17 cellular contexts compared by ENCODE assay signal in the genomic region with DNA sequence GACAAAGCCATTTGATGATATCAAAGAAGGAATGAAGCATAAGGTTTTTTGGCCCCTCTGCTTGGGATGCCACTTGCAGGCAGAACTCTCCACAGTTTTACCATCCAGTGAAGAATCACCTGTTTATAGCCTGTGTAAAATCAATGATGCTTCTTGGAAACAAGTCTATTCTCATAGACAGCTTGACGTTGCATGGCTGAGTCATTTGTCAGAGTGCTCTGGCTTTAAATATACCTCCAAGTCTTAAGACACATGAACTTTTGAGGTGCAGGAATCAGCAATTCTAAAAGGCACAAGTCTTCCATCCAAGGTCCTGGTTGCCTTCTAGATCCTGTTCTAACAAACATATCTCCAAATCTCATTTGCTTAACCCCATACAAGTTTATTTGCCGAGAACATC. TPM values are rescaled to one million over a fixed set of nuclear protein-coding genes. Genes with fewer than 3 reads are reported as not detected.
A peak's percentile ranks its signal among the peaks of the same experiment; 100 is the strongest.
DNase-seq lines count a peak whose midpoint lies in the region; ATAC-seq and TF ChIP-seq lines count a peak whose summit lies in the region.
"Had no signal": no experiment of that assay in that cellular context is flagged by ENCODE, and none has a peak within 500 bp of the region (broad histone marks: within the 10 kb centered on the region; RNA-seq: fewer than 3 reads in every experiment).

No MANE protein-coding gene starts in this region.

- intact Hi-C loops in dorsolateral prefrontal cortex (cut with DNase I): no loop called here
- intact Hi-C loops in activated CD4-positive, alpha-beta T cell treated with anti-CD3 and anti-CD28 coated beads, Interleukin-2, amount 10 ng/mL, durations not matched to agents 24 days and 14 days (cut with micrococcal nuclease): no loop called here

- H3K4me3 ChIP-seq in dorsolateral prefrontal cortex: no peak overlapping the region
- H3K4me3 ChIP-seq: A549; BLaER1 treated with 17β-estradiol and CSF1 and Interleukin-3, amounts not matched to agents 10 nM and 100 nM had no signal

- no peak for ATAC-seq in GM19463 (IDR thresholded peaks at IDR 0.05; ENCODE audit: unreplicated experiment)
- ATAC-seq: A549; CD8-positive, alpha-beta T cell had no signal

- H3K27ac ChIP-seq in angular gyrus (ENCODE audit: low read depth, low read length) (peak overlapping the region; percentile 10), dorsolateral prefrontal cortex (peak overlapping the region in 30 of 59 donors; percentile 3 to 84 (median 61))
- H3K27ac ChIP-seq: 22Rv1; A549; BLaER1 treated with 17β-estradiol and CSF1 and Interleukin-3, amounts not matched to agents 10 nM and 100 nM; C4-2B had no signal

- no peaks in the 10 kb centered on the region for H3K9me3 Mint-ChIP-seq in activated CD4-positive, alpha-beta T cell treated with anti-CD3 and anti-CD28 coated beads, Interleukin-2, amount 10 ng/mL, durations not matched to agents 24 days and 14 days
- H3K9me3 Mint-ChIP-seq: CD4-positive, alpha-beta T cell; CD8-positive, alpha-beta T cell had no signal

- H3K27ac Mint-ChIP-seq in activated CD4-positive, alpha-beta T cell treated with anti-CD3 and anti-CD28 coated beads, Interleukin-2, amount 10 ng/mL, durations not matched to agents 24 days and 14 days: no peak overlapping the region
- H3K27ac Mint-ChIP-seq: B cell; CD4-positive, alpha-beta T cell; CD8-positive, alpha-beta T cell had no signal

- H3K27me3 ChIP-seq in dorsolateral prefrontal cortex: no peaks in the 10 kb centered on the region
- H3K27me3 ChIP-seq: BLaER1 treated with 17β-estradiol and CSF1 and Interleukin-3, amounts not matched to agents 10 nM and 100 nM had no signal

- no peak for TF ChIP-seq CTCF in dorsolateral prefrontal cortex (IDR thresholded peaks at IDR 0.05 in 54 of 56, conservative IDR thresholded peaks at IDR 0.05 in 2 of 56; ENCODE audit: low read depth in 1 of 56, partially characterized antibody in 56 of 56)

- no peaks in the 10 kb centered on the region for H3K27me3 Mint-ChIP-seq in activated CD4-positive, alpha-beta T cell treated with anti-CD3 and anti-CD28 coated beads, Interleukin-2, amount 10 ng/mL, durations not matched to agents 24 days and 14 days
- H3K27me3 Mint-ChIP-seq: B cell; CD4-positive, alpha-beta T cell had no signal

- H3K4me1 Mint-ChIP-seq in activated CD4-positive, alpha-beta T cell treated with anti-CD3 and anti-CD28 coated beads, Interleukin-2, amount 10 ng/mL, durations not matched to agents 24 days and 14 days: no peaks in the 10 kb centered on the region
- H3K4me1 Mint-ChIP-seq: B cell had no signal

- H3K4me3 Mint-ChIP-seq in activated CD4-positive, alpha-beta T cell treated with anti-CD3 and anti-CD28 coated beads, Interleukin-2, amount 10 ng/mL, durations not matched to agents 24 days and 14 days: no peak overlapping the region
- H3K4me3 Mint-ChIP-seq: B cell; CD4-positive, alpha-beta T cell; CD8-positive, alpha-beta T cell had no signal

- DNase-seq in dorsolateral prefrontal cortex (no peak), putamen (ENCODE audit: low spot score) (peak; percentile 30)
- DNase-seq in activated CD4-positive, alpha-beta T cell treated with anti-CD3 and anti-CD28 coated beads, Interleukin-2, amount 10 ng/mL, durations not matched to agents 24 days and 14 days: no peak
- DNase-seq: AML-193; Caco-2; Calu3; CD4-positive, alpha-beta T cell; CD8-positive, alpha-beta T cell; DMS79 treated with DMSO at 0.1 percent for 48 hours; GF-D8 had no signal

- no peaks in the 10 kb centered on the region for H3K36me3 Mint-ChIP-seq in activated CD4-positive, alpha-beta T cell treated with anti-CD3 and anti-CD28 coated beads, Interleukin-2, amount 10 ng/mL, durations not matched to agents 24 days and 14 days (ENCODE audit: low read depth)
- H3K36me3 Mint-ChIP-seq: CD8-positive, alpha-beta T cell had no signal

RNA-seq across cellular contexts. Expression of a gene that starts 53.6 kb away (rescaled TPM):
- total RNA-seq in dorsolateral prefrontal cortex: 10 to 100 TPM; 22.2 to 74.8 (median 42.9) TPM
- total RNA-seq in activated CD4-positive, alpha-beta T cell treated with anti-CD3 and anti-CD28 coated beads, Interleukin-2, amount 10 ng/mL, durations not matched to agents 24 days and 14 days: not detected in 2 replicates
- total RNA-seq: B cell; Caco-2; CD4-positive, alpha-beta T cell; CD8-positive, alpha-beta T cell had no signal

Comparison
In these comparisons a context has a peak if more than half of its experiments do, and no peak if none do; other contexts are left out.
1. RNA of a gene that starts 53.6 kb away (total RNA-seq): 22.2 to 74.8 TPM in dorsolateral prefrontal cortex; not detected in activated CD4-positive, alpha-beta T cell treated with anti-CD3 and anti-CD28 coated beads, Interleukin-2, amount 10 ng/mL, durations not matched to agents 24 days and 14 days; every median in the first group is over 10 times any median in the second.